26 cellular contexts compared by ENCODE assay signal in the genomic region with DNA sequence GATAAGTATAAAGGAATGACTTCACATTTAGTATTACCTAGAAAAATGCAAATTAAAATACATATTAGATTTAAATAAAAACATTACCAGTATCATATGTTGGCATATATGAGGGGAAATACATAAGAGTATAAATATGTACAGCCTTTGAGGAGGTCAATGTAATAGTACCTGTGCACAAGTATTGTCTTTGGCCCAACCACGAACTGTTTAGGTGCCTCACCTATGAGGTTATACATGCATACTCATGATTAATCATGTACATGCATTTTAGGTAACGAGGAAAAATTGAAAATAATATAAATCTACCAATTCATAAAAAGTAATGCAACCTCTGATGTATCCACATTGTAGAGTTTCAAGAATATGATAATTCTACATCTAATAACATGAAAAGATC.
"Had no signal": no experiment of that assay in that cellular context is flagged by ENCODE, and none has a peak within 500 bp of the region (broad histone marks: within the 10 kb centered on the region; RNA-seq: fewer than 3 reads in every experiment).

No MANE protein-coding gene starts in this region.

- H3K9me3 Mint-ChIP-seq: neural progenitor cell had no signal

- H3K27ac Mint-ChIP-seq: natural killer cell treated with Interleukin-12 subunit alpha and Interleukin-12 subunit beta and Interleukin-15 and Interleukin-18, amount 100 ng/mL, for 72 hours; neural progenitor cell; stimulated activated memory B cell treated with anti-CD40 and anti-IgM and Interleukin-4, amounts not matched to agents 10 μg/mL and 1 μg/mL and 100 μg/mL, for 72 hours; stimulated activated naive CD8-positive, alpha-beta T cell treated with anti-CD3 and anti-CD28 coated beads, Interleukin-15, Interleukin-2, amounts not matched to agents 100 ng/mL and 50 ng/mL, for 24 hours had no signal

- H3K4me2 ChIP-seq: hepatocyte, neural progenitor cell had no signal

- H2AFZ ChIP-seq: neural progenitor cell had no signal

- H3K36me3 Mint-ChIP-seq: natural killer cell treated with Interleukin-12 subunit alpha and Interleukin-12 subunit beta and Interleukin-15 and Interleukin-18, amount 100 ng/mL, for 72 hours; neural progenitor cell; stimulated activated memory B cell treated with anti-CD40 and anti-IgM and Interleukin-4, amounts not matched to agents 10 μg/mL and 1 μg/mL and 100 μg/mL, for 72 hours had no signal

- H3K4me3 Mint-ChIP-seq: natural killer cell treated with Interleukin-12 subunit alpha and Interleukin-12 subunit beta and Interleukin-15 and Interleukin-18, amount 100 ng/mL, for 72 hours; neural progenitor cell; stimulated activated memory B cell treated with anti-CD40 and anti-IgM and Interleukin-4, amounts not matched to agents 10 μg/mL and 1 μg/mL and 100 μg/mL, for 72 hours; stimulated activated naive CD8-positive, alpha-beta T cell treated with anti-CD3 and anti-CD28 coated beads, Interleukin-15, Interleukin-2, amounts not matched to agents 100 ng/mL and 50 ng/mL, for 24 hours had no signal

- H3K9me3 ChIP-seq: lower lobe of right lung, ovary, tibial artery, upper lobe of left lung, uterus had no signal

- DNase-seq: cortex of kidney; dorsolateral prefrontal cortex; effector memory CD4-positive, alpha-beta T cell; erythroblast; kidney; left cardiac atrium; left ventricle myocardium inferior; lower lobe of right lung; midbrain; nucleus accumbens; ovary; spleen; stimulated activated CD4-positive, alpha-beta T cell treated with anti-CD3 and anti-CD28 coated beads, Interleukin-15, amount 100 ng/mL, for 24 hours; stimulated activated CD4-positive, alpha-beta T cell treated with anti-CD3 and anti-CD28 coated beads, Interleukin-1b, Interleukin-23, amount 100 ng/mL, for 48 hours; stimulated activated CD4-positive, alpha-beta T cell treated with anti-CD3 and anti-CD28 coated beads, Interleukin-4, amount 100 ng/mL, for 24 hours; tibial artery; upper lobe of left lung; uterus had no signal

- H3K4me3 ChIP-seq: dorsolateral prefrontal cortex, hepatocyte, left ventricle myocardium inferior, lower lobe of right lung, neural progenitor cell, ovary, right atrium auricular region, spleen, tibial artery, upper lobe of left lung, uterus had no signal

- FAIRE-seq: endometrium had no signal

- H3K27me3 Mint-ChIP-seq: natural killer cell treated with Interleukin-12 subunit alpha and Interleukin-12 subunit beta and Interleukin-15 and Interleukin-18, amount 100 ng/mL, for 72 hours; stimulated activated memory B cell treated with anti-CD40 and anti-IgM and Interleukin-4, amounts not matched to agents 10 μg/mL and 1 μg/mL and 100 μg/mL, for 72 hours; stimulated activated naive CD8-positive, alpha-beta T cell treated with anti-CD3 and anti-CD28 coated beads, Interleukin-15, Interleukin-2, amounts not matched to agents 100 ng/mL and 50 ng/mL, for 24 hours had no signal

- H3K4me1 ChIP-seq: foreskin keratinocyte, left ventricle myocardium inferior, lower lobe of right lung, neural progenitor cell, right atrium auricular region, spleen, tibial artery, upper lobe of left lung, uterus had no signal

- H3K27me3 ChIP-seq: dorsolateral prefrontal cortex, foreskin keratinocyte, hepatocyte, neural progenitor cell, ovary, right atrium auricular region, spleen, tibial artery, upper lobe of left lung, uterus had no signal

- H3K36me3 ChIP-seq: left ventricle myocardium inferior, lower lobe of right lung, neural progenitor cell, ovary, right atrium auricular region, spleen, tibial artery, upper lobe of left lung, uterus had no signal

- H3K9ac ChIP-seq: neural progenitor cell had no signal

- H3K27ac ChIP-seq: dorsolateral prefrontal cortex, foreskin keratinocyte, hepatocyte, left ventricle myocardium inferior, lower lobe of right lung, neural progenitor cell, ovary, right atrium auricular region, spleen, tibial artery, upper lobe of left lung, uterus had no signal

- H3K4me1 Mint-ChIP-seq: neural progenitor cell; stimulated activated memory B cell treated with anti-CD40 and anti-IgM and Interleukin-4, amounts not matched to agents 10 μg/mL and 1 μg/mL and 100 μg/mL, for 72 hours had no signal

- ATAC-seq: lower lobe of right lung; natural killer cell treated with Interleukin-12 subunit alpha and Interleukin-12 subunit beta and Interleukin-15 and Interleukin-18, amount 100 ng/mL, for 72 hours; stimulated activated memory B cell treated with anti-CD40 and anti-IgM and Interleukin-4, amounts not matched to agents 10 μg/mL and 1 μg/mL and 100 μg/mL, for 72 hours had no signal
